In the genomic region with DNA sequence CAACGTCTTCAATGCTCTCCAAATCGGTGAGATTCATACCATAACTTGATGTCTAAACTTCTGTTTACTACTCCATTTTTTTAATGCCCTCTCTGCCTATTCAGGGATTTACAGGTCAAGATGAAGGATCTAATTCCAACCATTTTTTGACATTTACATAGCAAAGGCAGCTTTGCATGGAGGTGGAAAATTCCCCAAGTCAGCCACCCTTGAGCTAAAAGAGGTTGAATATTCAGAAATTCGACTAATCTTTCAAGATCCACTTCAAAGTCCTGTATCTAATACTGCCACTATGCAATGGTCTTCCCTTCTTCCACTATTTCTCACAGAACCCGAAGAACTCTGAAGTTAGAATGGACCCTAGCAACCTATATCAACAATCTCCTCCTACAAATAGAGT, we compare ENCODE assay signal across 17 cellular contexts.
"Had no signal": no experiment of that assay in that cellular context is flagged by ENCODE, and none has a peak within 500 bp of the region (broad histone marks: within the 10 kb centered on the region; RNA-seq: fewer than 3 reads in every experiment).

No MANE protein-coding gene starts in this region.

- H3K36me3 ChIP-seq: neural progenitor cell, sigmoid colon had no signal

- H3K9me3 ChIP-seq: heart left ventricle, sigmoid colon had no signal

- H3K4me3 ChIP-seq: heart left ventricle, lung, neural progenitor cell, sigmoid colon, smooth muscle cell had no signal

- H3K27me3 Mint-ChIP-seq: activated naive CD8-positive, alpha-beta T cell treated with anti-CD3 and anti-CD28 coated beads for 36 hours; naive thymus-derived CD8-positive, alpha-beta T cell; stimulated activated naive B cell treated with anti-CD40 and anti-IgM and Interleukin-4, amounts not matched to agents 10 μg/mL and 1 μg/mL and 100 μg/mL, for 72 hours had no signal

- ATAC-seq: activated T-cell treated with anti-CD3 and anti-CD28 coated beads, Interleukin-2, amount 50 U/mL, for 4 hours; heart left ventricle; naive thymus-derived CD8-positive, alpha-beta T cell; stimulated activated naive B cell treated with anti-CD40 and anti-IgM and Interleukin-4, amounts not matched to agents 10 μg/mL and 1 μg/mL and 100 μg/mL, for 72 hours had no signal

- H3K27me3 ChIP-seq: heart left ventricle, neural progenitor cell, sigmoid colon had no signal

- H3K4me3 Mint-ChIP-seq: activated naive CD8-positive, alpha-beta T cell treated with anti-CD3 and anti-CD28 coated beads for 36 hours; activated T-cell treated with anti-CD3 and anti-CD28 coated beads, Interleukin-2, amount 50 U/mL, for 4 hours; naive thymus-derived CD8-positive, alpha-beta T cell; neural progenitor cell; stimulated activated naive B cell treated with anti-CD40 and anti-IgM and Interleukin-4, amounts not matched to agents 10 μg/mL and 1 μg/mL and 100 μg/mL, for 72 hours; T-helper 2 cell treated with Interferon-gamma antibody and Interleukin-4, amounts not matched to agents 5 μg/mL and 100 μg/mL, for 36 hours had no signal

- H3K9ac ChIP-seq: neural progenitor cell had no signal

- H3K27ac Mint-ChIP-seq: activated naive CD8-positive, alpha-beta T cell treated with anti-CD3 and anti-CD28 coated beads for 36 hours; naive thymus-derived CD8-positive, alpha-beta T cell; neural progenitor cell; T-helper 2 cell treated with Interferon-gamma antibody and Interleukin-4, amounts not matched to agents 5 μg/mL and 100 μg/mL, for 36 hours had no signal

- H3K9me3 Mint-ChIP-seq: activated naive CD8-positive, alpha-beta T cell treated with anti-CD3 and anti-CD28 coated beads for 36 hours; activated T-cell treated with anti-CD3 and anti-CD28 coated beads, Interleukin-2, amount 50 U/mL, for 4 hours; naive thymus-derived CD8-positive, alpha-beta T cell; neural progenitor cell; stimulated activated naive B cell treated with anti-CD40 and anti-IgM and Interleukin-4, amounts not matched to agents 10 μg/mL and 1 μg/mL and 100 μg/mL, for 72 hours; T-helper 2 cell treated with Interferon-gamma antibody and Interleukin-4, amounts not matched to agents 5 μg/mL and 100 μg/mL, for 36 hours had no signal

- H3K4me1 Mint-ChIP-seq: neural progenitor cell had no signal

- H3K27ac ChIP-seq: epithelial cell of prostate, heart left ventricle, neural progenitor cell, sigmoid colon had no signal

- DNase-seq: activated CD8-positive, alpha-beta memory T cell treated with anti-CD3 and anti-CD28 coated beads for 24 hours; activated CD8-positive, alpha-beta memory T cell treated with anti-CD3 and anti-CD28 coated beads, Interleukin-2, amount 50 U/mL, for 4 hours; activated naive CD4-positive, alpha-beta T cell treated with Interleukin-2 at 50 U/mL for 16 hours; activated naive CD8-positive, alpha-beta T cell treated with anti-CD3 and anti-CD28 coated beads for 36 hours; activated T-cell treated with anti-CD3 and anti-CD28 coated beads, Interleukin-2, amount 50 U/mL, for 4 hours; cerebellar nuclear complex; heart left ventricle; kidney; naive thymus-derived CD8-positive, alpha-beta T cell; sigmoid colon; stimulated activated CD4-positive, alpha-beta T cell treated with anti-CD3 and anti-CD28 coated beads, Interleukin-15, amount 100 ng/mL, for 24 hours; stimulated activated naive B cell treated with anti-CD40 and anti-IgM and Interleukin-4, amounts not matched to agents 10 μg/mL and 1 μg/mL and 100 μg/mL, for 72 hours had no signal
